Comparison of ENCODE assay signal across 8 cellular contexts in genomic region chr9:132354645-132355355, GRCh38. TPM values are rescaled to one million over a fixed set of nuclear protein-coding genes. Genes with fewer than 3 reads are reported as not detected.
DNase-seq lines count a peak whose midpoint lies in the region; ATAC-seq and TF ChIP-seq lines count a peak whose summit lies in the region.

A gene with protein sequence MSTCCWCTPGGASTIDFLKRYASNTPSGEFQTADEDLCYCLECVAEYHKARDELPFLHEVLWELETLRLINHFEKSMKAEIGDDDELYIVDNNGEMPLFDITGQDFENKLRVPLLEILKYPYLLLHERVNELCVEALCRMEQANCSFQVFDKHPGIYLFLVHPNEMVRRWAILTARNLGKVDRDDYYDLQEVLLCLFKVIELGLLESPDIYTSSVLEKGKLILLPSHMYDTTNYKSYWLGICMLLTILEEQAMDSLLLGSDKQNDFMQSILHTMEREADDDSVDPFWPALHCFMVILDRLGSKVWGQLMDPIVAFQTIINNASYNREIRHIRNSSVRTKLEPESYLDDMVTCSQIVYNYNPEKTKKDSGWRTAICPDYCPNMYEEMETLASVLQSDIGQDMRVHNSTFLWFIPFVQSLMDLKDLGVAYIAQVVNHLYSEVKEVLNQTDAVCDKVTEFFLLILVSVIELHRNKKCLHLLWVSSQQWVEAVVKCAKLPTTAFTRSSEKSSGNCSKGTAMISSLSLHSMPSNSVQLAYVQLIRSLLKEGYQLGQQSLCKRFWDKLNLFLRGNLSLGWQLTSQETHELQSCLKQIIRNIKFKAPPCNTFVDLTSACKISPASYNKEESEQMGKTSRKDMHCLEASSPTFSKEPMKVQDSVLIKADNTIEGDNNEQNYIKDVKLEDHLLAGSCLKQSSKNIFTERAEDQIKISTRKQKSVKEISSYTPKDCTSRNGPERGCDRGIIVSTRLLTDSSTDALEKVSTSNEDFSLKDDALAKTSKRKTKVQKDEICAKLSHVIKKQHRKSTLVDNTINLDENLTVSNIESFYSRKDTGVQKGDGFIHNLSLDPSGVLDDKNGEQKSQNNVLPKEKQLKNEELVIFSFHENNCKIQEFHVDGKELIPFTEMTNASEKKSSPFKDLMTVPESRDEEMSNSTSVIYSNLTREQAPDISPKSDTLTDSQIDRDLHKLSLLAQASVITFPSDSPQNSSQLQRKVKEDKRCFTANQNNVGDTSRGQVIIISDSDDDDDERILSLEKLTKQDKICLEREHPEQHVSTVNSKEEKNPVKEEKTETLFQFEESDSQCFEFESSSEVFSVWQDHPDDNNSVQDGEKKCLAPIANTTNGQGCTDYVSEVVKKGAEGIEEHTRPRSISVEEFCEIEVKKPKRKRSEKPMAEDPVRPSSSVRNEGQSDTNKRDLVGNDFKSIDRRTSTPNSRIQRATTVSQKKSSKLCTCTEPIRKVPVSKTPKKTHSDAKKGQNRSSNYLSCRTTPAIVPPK (N-terminal part only) (minus strand): TSS chr9:132354986. CDS start chr9:132349428, 5,558 bp downstream.

- DNase-seq in Ammon's horn (ENCODE audit: low spot score): peak; percentile 97
- DNase-seq in NCI-H460 (ENCODE audit: extremely low read depth, low read depth): peak; percentile 97
- DNase-seq in activated CD4-positive, CD25-positive, alpha-beta regulatory T cell treated with anti-CD3 and anti-CD28 coated beads, Interleukin-2, amount 50 U/mL, for 72 hours: peak; percentile 93
- peak; percentile 97 for DNase-seq in cerebellar cortex (ENCODE audit: low spot score)
- DNase-seq in islet precursor cell: peak; percentile 99
- DNase-seq in stimulated activated CD4-positive, alpha-beta T cell treated with anti-CD3 and anti-CD28 coated beads, Interleukin-12 subunit alpha, Interleukin-12 subunit beta, amount 100 ng/mL, for 4 hours: peak; percentile 98

- ATAC-seq in HG03432 (IDR thresholded peaks at IDR 0.05; ENCODE audit: unreplicated experiment): peak; percentile 87

- peak; percentile 97 for TF ChIP-seq POLR2A in GM19193 (IDR thresholded peaks at IDR 0.05; ENCODE audit: extremely low read depth, insufficient read depth, insufficient read length)

RNA-seq across cellular contexts. Expression of the gene that starts here (rescaled TPM):
- total RNA-seq in NCI-H460 (2014; rRNA removed; shearing (Covaris generic)): 52.8 and 59.3 TPM in 2 replicates
- polyA plus RNA-seq in NCI-H460 (2014; cell fraction: nucleus; rRNA removed): 29.4 and 30.1 TPM in 2 replicates

Comparison
In these comparisons a context has a peak if more than half of its experiments do, and no peak if none do; other contexts are left out.
1. Peak in every context shown above with its lines: DNase-seq and ATAC-seq.